In the genomic region with DNA sequence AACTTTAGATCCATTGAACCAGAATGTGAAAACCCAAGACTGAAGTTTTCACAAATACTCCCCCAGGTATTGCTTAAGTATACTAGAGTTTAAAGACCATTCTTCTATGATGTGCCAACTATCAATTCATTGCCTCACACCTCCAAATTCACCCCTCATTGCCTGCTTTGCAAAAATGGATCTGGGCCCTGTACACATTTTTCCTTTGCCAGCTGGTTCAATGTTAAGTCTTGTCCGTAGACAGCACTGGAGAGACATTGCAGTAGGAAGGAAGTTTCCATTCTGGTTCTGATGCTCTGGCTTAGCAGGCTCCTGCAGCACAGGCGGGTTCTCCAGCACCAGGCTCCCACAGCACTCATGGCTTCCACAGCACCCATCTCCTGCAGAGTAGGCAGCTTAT, we compare ENCODE assay signal across 21 cellular contexts.
DNase-seq lines count a peak whose midpoint lies in the region; ATAC-seq, FAIRE-seq and TF ChIP-seq lines count a peak whose summit lies in the region.
"Had no signal": no experiment of that assay in that cellular context is flagged by ENCODE, and none has a peak within 500 bp of the region (broad histone marks: within the 10 kb centered on the region; RNA-seq: fewer than 3 reads in every experiment).

No MANE protein-coding gene starts in this region.

- no peak overlapping the region for H4K91ac ChIP-seq in trophoblast cell (ENCODE audit: low read depth, low read length)

- H3K4me1 ChIP-seq in HepG2 (ENCODE audit: insufficient read depth, low read length) (peaks cover 17% of the 10 kb centered on the region), right lobe of liver (peaks cover 0 to 4% (median 0%) of the 10 kb centered on the region in 4 donors), K562 (replicated peaks in 1 of 2; ENCODE audit: control insufficient read depth in 2 of 2, insufficient read depth in 2 of 2, low read length in 2 of 2) (no peaks in the 10 kb centered on the region; a peak in 1 of 5 replicates), subcutaneous abdominal adipose tissue (ENCODE audit: control insufficient read depth in 5 of 5, insufficient read depth in 5 of 5, low read length in 5 of 5) (no peaks in the 10 kb centered on the region), trophoblast cell (ENCODE audit: control insufficient read depth in 1 of 2, insufficient read depth in 2 of 2, low read length in 2 of 2) (peaks cover 0 to 6% of the 10 kb centered on the region in 2 experiments)
- H3K4me1 ChIP-seq: A549, Caco-2 had no signal

- H4K20me1 ChIP-seq in HepG2 (ENCODE audit: insufficient read depth, low read length) (no peaks in the 10 kb centered on the region), K562 (replicated peaks; ENCODE audit: control insufficient read depth, insufficient read depth, low read length) (no peaks in the 10 kb centered on the region)
- H4K20me1 ChIP-seq: BLaER1 treated with 17β-estradiol and CSF1 and Interleukin-3, amounts not matched to agents 10 nM and 100 nM had no signal

- H2BK12ac ChIP-seq in trophoblast cell (ENCODE audit: low read length): no peak overlapping the region

- H2BK5ac ChIP-seq in trophoblast cell (ENCODE audit: low read depth, low read length, poor library complexity): no peak overlapping the region

- H3K9me3 ChIP-seq in HepG2 (ENCODE audit: low read length): peaks cover 14% of the 10 kb centered on the region
- peaks cover 0 to 8% (median 0%) of the 10 kb centered on the region in 4 donors for H3K9me3 ChIP-seq in right lobe of liver
- no peaks in the 10 kb centered on the region for H3K9me3 ChIP-seq in K562 (replicated peaks; ENCODE audit: control insufficient read depth, insufficient read depth, low read depth, low read length)
- peaks cover 5 to 25% (median 15%) of the 10 kb centered on the region in 5 donors for H3K9me3 ChIP-seq in subcutaneous abdominal adipose tissue (ENCODE audit: control insufficient read depth in 5 of 5, low read length in 5 of 5)
- peaks cover 6% of the 10 kb centered on the region for H3K9me3 ChIP-seq in trophoblast cell (ENCODE audit: insufficient read depth, low read depth, low read length)
- H3K9me3 ChIP-seq: Caco-2 had no signal

- H4K8ac ChIP-seq in trophoblast cell (ENCODE audit: low read depth, low read length): no peak overlapping the region

- no peaks in the 10 kb centered on the region for H3K9me1 ChIP-seq in K562 (ENCODE audit: control insufficient read depth, insufficient read depth, low read length)

- H3K18ac ChIP-seq in trophoblast cell (ENCODE audit: low read length): no peak overlapping the region

- intact Hi-C loops in HepG2 (cut with micrococcal nuclease; ENCODE audit: unreplicated experiment) (no loop called here), right lobe of liver (cut with DNase I) (no loop called here), K562 (cut with micrococcal nuclease) (no loop called here)

- H3K14ac ChIP-seq in trophoblast cell (ENCODE audit: low read length): no peak overlapping the region

- TF ChIP-seq POLR2A in HepG2 (IDR thresholded peaks at IDR 0.05; ENCODE audit: insufficient read depth in 1 of 2, low read depth in 2 of 2, low read length in 2 of 2): no peak
- no peak for TF ChIP-seq POLR2A in right lobe of liver (IDR thresholded peaks at IDR 0.05)
- no peak for TF ChIP-seq POLR2A in K562 (conservative IDR thresholded peaks at IDR 0.05)

- TF ChIP-seq RAD21 in HepG2 (CRISPR knock-in tag; IDR thresholded peaks at IDR 0.05) (no peak), K562 (CRISPR knock-in tag; conservative IDR thresholded peaks at IDR 0.05 in 1 of 2, IDR thresholded peaks at IDR 0.05 in 1 of 2) (no peak)

- H3K4me3 ChIP-seq in HepG2 (replicated peaks in 1 of 3; ENCODE audit: insufficient read depth in 1 of 3, low read depth in 2 of 3, low read length in 3 of 3): no peak overlapping the region
- no peak overlapping the region for H3K4me3 ChIP-seq in right lobe of liver
- H3K4me3 ChIP-seq in K562: no peak overlapping the region
- peak overlapping the region in 4 of 5 donors; percentile 13 to 36 (median 22) for H3K4me3 ChIP-seq in subcutaneous abdominal adipose tissue (ENCODE audit: low read depth in 1 of 5, low read length in 5 of 5)
- no peak overlapping the region for H3K4me3 ChIP-seq in trophoblast cell (ENCODE audit: low read depth, low read length)
- H3K4me3 ChIP-seq: A549; BLaER1 treated with 17β-estradiol and CSF1 and Interleukin-3, amounts not matched to agents 10 nM and 100 nM had no signal

- TF ChIP-seq EP300 in HepG2 (IDR thresholded peaks at IDR 0.05; ENCODE audit: low read depth in 2 of 2, low read length in 2 of 2) (no peak), HepG2 (CRISPR knock-in tag; IDR thresholded peaks at IDR 0.05; ENCODE audit: borderline replicate concordance) (no peak), K562 (IDR thresholded peaks at IDR 0.05; ENCODE audit: low read length) (no peak)

- no peak overlapping the region for H4K12ac ChIP-seq in trophoblast cell (ENCODE audit: low read depth, low read length)

- H2BK120ac ChIP-seq in trophoblast cell (ENCODE audit: insufficient read depth, low read length, poor library complexity): no peak overlapping the region

- in situ Hi-C loops in HepG2 (cut with HindIII; ENCODE audit: extremely low pct_ligation_motif_present, low pct_unique_long_range_greater_than_20kb) (loop anchor here (25.0 kb wide), 1 partner anchor 105 kb away; no protein-coding TSS in a partner anchor), K562 (cut with MboI) (no loop called here)

- TF ChIP-seq CTCF in HepG2 (CRISPR knock-in tag; IDR thresholded peaks at IDR 0.05) (no peak), right lobe of liver (IDR thresholded peaks at IDR 0.05) (no peak), K562 (IDR thresholded peaks at IDR 0.05 in 2 of 3, conservative IDR thresholded peaks at IDR 0.05 in 1 of 3; ENCODE audit: insufficient read depth in 2 of 3, low read depth in 1 of 3, low read length in 3 of 3) (no peak)

- H3K79me2 ChIP-seq in HepG2 (ENCODE audit: insufficient read depth, low read length) (no peaks in the 10 kb centered on the region), K562 (ENCODE audit: control insufficient read depth, insufficient read depth, low read length) (no peaks in the 10 kb centered on the region), trophoblast cell (ENCODE audit: control insufficient read depth, insufficient read depth, low read length, poor library complexity) (no peaks in the 10 kb centered on the region)

- DNase-seq in HepG2 (ENCODE audit: low spot score) (no peak), right lobe of liver (no peak), K562 (ENCODE audit: extremely low read depth in 1 of 4, low spot score in 3 of 4) (no peak), SK-N-DZ (ENCODE audit: low spot score) (no peak), trophoblast cell (no peak)
- DNase-seq: AML-193; Caco-2; Calu3; CD4-positive, alpha-beta T cell; CD8-positive, alpha-beta T cell; DMS79 treated with DMSO at 0.1 percent for 48 hours; GF-D8 had no signal

- H3K36me3 ChIP-seq in HepG2 (replicated peaks in 1 of 2; ENCODE audit: control insufficient read depth in 1 of 2, insufficient read depth in 2 of 2, low read length in 2 of 2) (no peaks in the 10 kb centered on the region), right lobe of liver (no peaks in the 10 kb centered on the region), K562 (ENCODE audit: control insufficient read depth, insufficient read depth, low read length) (no peaks in the 10 kb centered on the region), subcutaneous abdominal adipose tissue (ENCODE audit: control insufficient read depth in 5 of 5, insufficient read depth in 5 of 5, low read length in 5 of 5) (no peaks in the 10 kb centered on the region), trophoblast cell (ENCODE audit: control insufficient read depth in 1 of 2, insufficient read depth in 2 of 2, low read length in 2 of 2) (no peaks in the 10 kb centered on the region)

- H2AK5ac ChIP-seq in trophoblast cell (ENCODE audit: low read length): no peak overlapping the region

- CTCF ChIA-PET in HepG2 (lab: Yijun Ruan, JAX; ENCODE audit: low intra/inter-chr PET ratio, low total read pairs) (no interaction called here), K562 (lab: Yijun Ruan, JAX; ENCODE audit: low intra/inter-chr PET ratio) (no interaction called here)

- no peak for FAIRE-seq in HepG2 (lab: Jason Lieb, UNC)
- no peak for FAIRE-seq in K562 (lab: Jason Lieb, UNC)
- FAIRE-seq: A549, D721Med, G401.6, GM12891, GM19239 had no signal

- peaks cover 7% of the 10 kb centered on the region for H3K79me1 ChIP-seq in trophoblast cell (ENCODE audit: low read length)

- BruUV-seq in HepG2 (replicated peaks; lab: Mats Ljungman, UMichigan) (no TSS peak), K562 (replicated peaks; lab: Mats Ljungman, UMichigan) (no TSS peak)

- no peak overlapping the region for H3K23ac ChIP-seq in trophoblast cell (ENCODE audit: low read length)

- H3K27me3 ChIP-seq in HepG2 (ENCODE audit: control insufficient read depth in 1 of 2, insufficient read depth in 2 of 2, low read length in 2 of 2) (no peaks in the 10 kb centered on the region), right lobe of liver (no peaks in the 10 kb centered on the region), K562 (ENCODE audit: control insufficient read depth in 2 of 2, insufficient read depth in 2 of 2, low read length in 2 of 2) (peaks cover 0 to 9% of the 10 kb centered on the region in 2 experiments; a peak in 3 of 5 replicates), subcutaneous abdominal adipose tissue (ENCODE audit: control insufficient read depth in 5 of 5, insufficient read depth in 4 of 5, low read length in 5 of 5) (no peaks in the 10 kb centered on the region), trophoblast cell (ENCODE audit: insufficient read depth, low read length) (no peaks in the 10 kb centered on the region)
- H3K27me3 ChIP-seq: BLaER1 treated with 17β-estradiol and CSF1 and Interleukin-3, amounts not matched to agents 10 nM and 100 nM had no signal

- no peak overlapping the region for H2AFZ ChIP-seq in HepG2 (ENCODE audit: low read length)
- no peak overlapping the region for H2AFZ ChIP-seq in K562 (ENCODE audit: low read depth, low read length)
- no peak overlapping the region for H2AFZ ChIP-seq in trophoblast cell (ENCODE audit: insufficient read depth, low read length, poor library complexity)

- H3K27ac ChIP-seq in HepG2 (ENCODE audit: extremely low read length, insufficient read depth, low read length): no peak overlapping the region
- no peak overlapping the region for H3K27ac ChIP-seq in right lobe of liver
- H3K27ac ChIP-seq in K562 (ENCODE audit: extremely low read depth, low read depth, low read length): no peak overlapping the region
- H3K27ac ChIP-seq in subcutaneous abdominal adipose tissue (ENCODE audit: low read depth, low read length): no peak overlapping the region
- H3K27ac ChIP-seq in trophoblast cell (ENCODE audit: low read depth, low read length): no peak overlapping the region
- H3K27ac ChIP-seq: 22Rv1; A549; BLaER1 treated with 17β-estradiol and CSF1 and Interleukin-3, amounts not matched to agents 10 nM and 100 nM; C4-2B had no signal

- no peak overlapping the region for H3K4ac ChIP-seq in trophoblast cell (ENCODE audit: low read depth, low read length)

- WGBS in HepG2 (ENCODE audit: low lambda C conversion rate): 96% methylated on average over 2 of the region's 2 CpGs
- WGBS in right lobe of liver (ENCODE audit: insufficient coverage, low coverage, low lambda C conversion rate, missing lambda C conversion rate): 94% methylated on average over 2 of the region's 2 CpGs
- 0% methylated on average over 2 of the region's 2 CpGs for WGBS in K562 (ENCODE audit: insufficient coverage, low coverage, missing lambda C conversion rate)
- WGBS in trophoblast cell (ENCODE audit: extremely low coverage, insufficient coverage, insufficient read length): no CpG with 5 or more reads among the region's 2 CpGs

- no peak for ATAC-seq in HepG2
- no peak for ATAC-seq in right lobe of liver
- no peak for ATAC-seq in K562
- ATAC-seq: A549; CD8-positive, alpha-beta T cell had no signal

- H3K9ac ChIP-seq in HepG2 (ENCODE audit: insufficient read depth, low read depth, low read length): no peak overlapping the region
- H3K9ac ChIP-seq in K562 (ENCODE audit: insufficient read depth in 1 of 2, low read depth in 2 of 2, low read length in 2 of 2): no peak overlapping the region
- no peak overlapping the region for H3K9ac ChIP-seq in subcutaneous abdominal adipose tissue (ENCODE audit: low read length in 5 of 5)
- no peak overlapping the region for H3K9ac ChIP-seq in trophoblast cell (ENCODE audit: low read length)
- H3K9ac ChIP-seq: BLaER1 treated with 17β-estradiol and CSF1 and Interleukin-3, amounts not matched to agents 10 nM and 100 nM had no signal

- POLR2A ChIA-PET in HepG2 (lab: Yijun Ruan, JAX) (no interaction called here), K562 (lab: Yijun Ruan, JAX) (interaction anchor here (0.8 kb wide), 1 partner anchor 433 kb away, joined by 4 read pairs; no protein-coding TSS in a partner anchor)

- H3K4me2 ChIP-seq in HepG2 (ENCODE audit: low read depth, low read length): no peak overlapping the region
- no peak overlapping the region for H3K4me2 ChIP-seq in K562 (ENCODE audit: insufficient read depth, low read length)
- H3K4me2 ChIP-seq in trophoblast cell (ENCODE audit: low read length): no peak overlapping the region
- H3K4me2 ChIP-seq: A549; BLaER1 treated with 17β-estradiol and CSF1 and Interleukin-3, amounts not matched to agents 10 nM and 100 nM had no signal

Comparison
In these comparisons a context has a peak if more than half of its experiments do, and no peak if none do; other contexts are left out.
1. H3K4me3 ChIP-seq: peak in subcutaneous abdominal adipose tissue (4 of 5); none in HepG2 (0 of 3), right lobe of liver (0 of 3), K562 (single experiment) and trophoblast cell (single experiment).